In genomic region chr4:41611124-41611838, GRCh38 we compare ENCODE assay signal across 16 cellular contexts.
DNase-seq lines count a peak whose midpoint lies in the region; ATAC-seq, FAIRE-seq and TF ChIP-seq lines count a peak whose summit lies in the region.
"Had no signal": no experiment of that assay in that cellular context is flagged by ENCODE, and none has a peak within 500 bp of the region (broad histone marks: within the 10 kb centered on the region; RNA-seq: fewer than 3 reads in every experiment).

No MANE protein-coding gene starts in this region.

- no peaks in the 10 kb centered on the region for H3K9me3 ChIP-seq in kidney (ENCODE audit: control insufficient read depth in 1 of 2, low read length in 2 of 2)
- no peaks in the 10 kb centered on the region for H3K9me3 ChIP-seq in skeletal muscle tissue (ENCODE audit: control insufficient read depth in 3 of 3, low read length in 3 of 3)
- no peaks in the 10 kb centered on the region for H3K9me3 ChIP-seq in upper lobe of right lung
- H3K9me3 ChIP-seq: adrenal gland, thoracic aorta had no signal

- H3K9me2 ChIP-seq in GM23338 (ENCODE audit: insufficient read depth), result no peaks in the 10 kb centered on the region

- H3K27ac Mint-ChIP-seq in GM23338, result no peak overlapping the region
- H3K27ac Mint-ChIP-seq: T-helper 17 cell had no signal

- peak overlapping the region; percentile 64 for H3K4me2 ChIP-seq in GM23338

- H2AFZ ChIP-seq in GM23338, result no peak overlapping the region

- peaks cover 26% of the 10 kb centered on the region for H3K4me1 ChIP-seq in GM23338 (ENCODE audit: insufficient read depth)
- peaks cover 15 to 18% of the 10 kb centered on the region in 2 donors for H3K4me1 ChIP-seq in kidney (ENCODE audit: control insufficient read depth in 1 of 2, insufficient read depth in 1 of 2, low read depth in 1 of 2, low read length in 2 of 2)
- peaks cover 10 to 13% (median 12%) of the 10 kb centered on the region in 3 donors for H3K4me1 ChIP-seq in skeletal muscle tissue (ENCODE audit: control insufficient read depth in 3 of 3, insufficient read depth in 3 of 3, low read length in 3 of 3)
- H3K4me1 ChIP-seq in upper lobe of right lung, result peaks cover 23% of the 10 kb centered on the region

- H3F3A ChIP-seq in GM23338 (replicated peaks; ENCODE audit: low read depth), result no peaks in the 10 kb centered on the region

- intact Hi-C loops in kidney (cut with DNase I) (no loop called here), upper lobe of right lung (cut with DNase I) (no loop called here)

- no peak for FAIRE-seq in kidney (lab: Jason Lieb, UNC)

- no peak overlapping the region for H3K9ac ChIP-seq in kidney (ENCODE audit: low read length in 2 of 2)
- H3K9ac ChIP-seq in skeletal muscle tissue (ENCODE audit: low read depth in 1 of 3, low read length in 3 of 3), result no peak overlapping the region

- no peak overlapping the region for H3K27ac ChIP-seq in GM23338 (ENCODE audit: low read depth)
- peak overlapping the region; percentile 79 for H3K27ac ChIP-seq in VCaP
- H3K27ac ChIP-seq in kidney (ENCODE audit: low read depth in 2 of 2, low read length in 2 of 2), result peak overlapping the region; percentile 38 to 51
- H3K27ac ChIP-seq in skeletal muscle tissue (ENCODE audit: low read depth, low read length), result peak overlapping the region; percentile 26
- H3K27ac ChIP-seq in upper lobe of right lung, result no peak overlapping the region
- H3K27ac ChIP-seq: WERI-Rb-1 had no signal

- no peak for TF ChIP-seq CTCF in GM23338 (conservative IDR thresholded peaks at IDR 0.05; ENCODE audit: low read depth in 2 of 2)
- TF ChIP-seq CTCF in VCaP (conservative IDR thresholded peaks at IDR 0.05), result no peak
- TF ChIP-seq CTCF in kidney (IDR thresholded peaks at IDR 0.05; ENCODE audit: borderline replicate concordance, extremely low read depth, insufficient read depth), result no peak
- TF ChIP-seq CTCF in upper lobe of right lung (IDR thresholded peaks at IDR 0.05), result no peak

- H4K20me1 ChIP-seq in GM23338 (replicated peaks; ENCODE audit: insufficient read depth), result no peaks in the 10 kb centered on the region

- no peaks in the 10 kb centered on the region for H3K36me3 Mint-ChIP-seq in GM23338 (ENCODE audit: low read depth)

- H3K4me3 Mint-ChIP-seq in GM23338, result no peak overlapping the region
- H3K4me3 Mint-ChIP-seq: T-helper 17 cell had no signal

- H3K27me3 ChIP-seq in GM23338 (ENCODE audit: insufficient read depth) (peaks cover 12% of the 10 kb centered on the region), skeletal muscle tissue (ENCODE audit: control insufficient read depth in 3 of 3, insufficient read depth in 3 of 3, low read length in 3 of 3) (no peaks in the 10 kb centered on the region), upper lobe of right lung (no peaks in the 10 kb centered on the region)
- H3K27me3 ChIP-seq: adrenal gland had no signal

- DNase-seq in GM23338 (ENCODE audit: low spot score), result no peak
- no peak for DNase-seq in kidney
- no peak for DNase-seq in cerebellar cortex (ENCODE audit: low spot score)
- DNase-seq in upper lobe of right lung, result no peak
- no peak for DNase-seq in retina
- DNase-seq: activated gamma-delta T cell treated with Interleukin-2 at 50 U/mL for 16 hours, adrenal gland, Karpas-422, NCI-H1092 treated with DMSO at 0.1 percent for 48 hours, SIG-M5, T-helper 17 cell, WERI-Rb-1 had no signal

- H3K4me3 ChIP-seq in GM23338, result no peak overlapping the region
- no peak overlapping the region for H3K4me3 ChIP-seq in kidney (ENCODE audit: low read length in 2 of 2)
- H3K4me3 ChIP-seq in skeletal muscle tissue (ENCODE audit: low read length in 3 of 3), result no peak overlapping the region
- no peak overlapping the region for H3K4me3 ChIP-seq in upper lobe of right lung
- H3K4me3 ChIP-seq: adrenal gland, thoracic aorta had no signal

- H3K79me2 ChIP-seq in GM23338 (replicated peaks; ENCODE audit: insufficient read depth), result no peaks in the 10 kb centered on the region

- no peak for ATAC-seq in GM23338
- ATAC-seq in GM21825 (IDR thresholded peaks at IDR 0.05; ENCODE audit: unreplicated experiment), result no peak
- ATAC-seq in upper lobe of right lung, result no peak
- ATAC-seq: T-helper 17 cell had no signal

- H3K4me1 Mint-ChIP-seq in GM23338, result peaks cover 27% of the 10 kb centered on the region
- H3K4me1 Mint-ChIP-seq: T-helper 17 cell had no signal

- no peaks in the 10 kb centered on the region for H3K9me3 Mint-ChIP-seq in GM23338

- H3K27me3 Mint-ChIP-seq in GM23338 (ENCODE audit: insufficient read depth, low read depth, poor library complexity), result peaks cover 23% of the 10 kb centered on the region

- H3K36me3 ChIP-seq in GM23338 (ENCODE audit: insufficient read depth) (no peaks in the 10 kb centered on the region), kidney (ENCODE audit: control insufficient read depth in 1 of 2, insufficient read depth in 2 of 2, low read length in 2 of 2) (no peaks in the 10 kb centered on the region), skeletal muscle tissue (ENCODE audit: control insufficient read depth in 3 of 3, insufficient read depth in 3 of 3, low read length in 3 of 3) (peaks cover 7 to 25% (median 19%) of the 10 kb centered on the region in 3 donors), upper lobe of right lung (peaks cover 24% of the 10 kb centered on the region)
- H3K36me3 ChIP-seq: adrenal gland, thoracic aorta, WERI-Rb-1 had no signal

TF ChIP-seq in GM23338, 12 proteins besides CTCF, POLR2A, EP300 and RAD21:
- no peak for TF ChIP-seq JUNB (IDR thresholded peaks at IDR 0.05; ENCODE audit: unreplicated experiment)
- no peak for TF ChIP-seq ZNF462 (CRISPR knock-in tag; IDR thresholded peaks at IDR 0.05)
- no peak for TF ChIP-seq ZNF331 (CRISPR knock-in tag; IDR thresholded peaks at IDR 0.05; ENCODE audit: low read depth)

Comparison
In these comparisons a context has a peak if more than half of its experiments do, and no peak if none do; other contexts are left out.
1. H3K27ac ChIP-seq: peak in VCaP (single experiment), kidney (2 of 2) and skeletal muscle tissue (single experiment); none in GM23338 (single experiment) and upper lobe of right lung (single experiment).